Comparison of ENCODE assay signal across 27 cellular contexts in the genomic region with DNA sequence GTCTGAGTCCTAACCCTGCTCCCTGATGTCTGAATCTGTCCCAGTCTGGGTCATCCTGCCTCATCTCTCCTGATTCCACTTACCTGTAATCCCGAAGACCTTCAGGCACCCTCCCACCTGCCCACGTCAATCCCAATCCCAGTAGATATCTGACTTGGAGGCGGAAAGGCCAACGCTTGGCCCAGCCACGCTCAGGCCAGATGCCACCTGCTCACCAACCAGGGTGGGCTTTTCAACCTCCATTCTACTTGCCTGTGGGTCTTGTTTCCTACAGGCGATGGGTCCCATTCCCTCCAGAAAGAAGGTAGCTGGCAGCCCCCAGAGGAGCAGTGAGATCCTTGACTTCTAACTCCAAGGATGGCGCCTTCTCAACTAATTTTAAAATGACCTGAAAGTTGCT. TPM values are rescaled to one million over a fixed set of nuclear protein-coding genes. Genes with fewer than 3 reads are reported as not detected.
A peak's percentile ranks its signal among the peaks of the same experiment; 100 is the strongest.
DNase-seq lines count a peak whose midpoint lies in the region; ATAC-seq and TF ChIP-seq lines count a peak whose summit lies in the region.
"Had no signal": no experiment of that assay in that cellular context is flagged by ENCODE, and none has a peak within 500 bp of the region (broad histone marks: within the 10 kb centered on the region; RNA-seq: fewer than 3 reads in every experiment).

No MANE protein-coding gene starts in this region.

- peak overlapping the region in 4 of 7 donors; percentile 64 to 85 (median 74) for H3K27ac Mint-ChIP-seq in CD4-positive, alpha-beta memory T cell
- peak overlapping the region; percentile 84 for H3K27ac Mint-ChIP-seq in dendritic cell treated with granulocyte-macrophage colony-stimulating factor and Interleukin-4, amounts not matched to agents 40 ng/mL and 50 ng/mL, for 4 days
- no peak overlapping the region for H3K27ac Mint-ChIP-seq in activated CD8-positive, alpha-beta memory T cell treated with anti-CD3 and anti-CD28 coated beads, Interleukin-2, amount 10 ng/mL, durations not matched to agents 7 days and 5 days
- H3K27ac Mint-ChIP-seq in nephron progenitor cell = no peak overlapping the region
- H3K27ac Mint-ChIP-seq: GM23338, nephron, WTC11 had no signal

- H3K79me2 ChIP-seq in PC-9 (ENCODE audit: low read depth) = no peaks in the 10 kb centered on the region

- CTCF ChIA-PET in CD4-positive, alpha-beta memory T cell (lab: Charles Lee; ENCODE audit: partially characterized antibody) = interaction anchor here (1.8 kb wide), 1 partner anchor 65 kb away, joined by 6 read pairs; no protein-coding TSS in a partner anchor
- CTCF ChIA-PET in PC-9 (lab: Charles Lee) = no interaction called here
- CTCF ChIA-PET in activated CD8-positive, alpha-beta memory T cell treated with anti-CD3 and anti-CD28 coated beads, Interleukin-2, amount 10 ng/mL, durations not matched to agents 7 days and 5 days (lab: Charles Lee) = no interaction called here

- no peak for DNase-seq in CD4-positive, alpha-beta memory T cell
- DNase-seq in PC-9 (no peak), nephron progenitor cell (no peak)
- DNase-seq in activated CD8-positive, alpha-beta memory T cell treated with anti-CD3 and anti-CD28 coated beads, Interleukin-2, amount 10 ng/mL, durations not matched to agents 7 days and 5 days = no peak
- DNase-seq: C1 segment of cervical spinal cord; Calu3; dermis blood vessel endothelial cell; DMS79 treated with DMSO at 0.1 percent for 48 hours; foreskin fibroblast; GDM1; KBM-7; kidney; left ventricle myocardium superior; NCI-H1105; NCI-H2029; NCI-H510A treated with DMSO at 0.1 percent for 48 hours; RPMI8226; stimulated activated naive CD4-positive, alpha-beta T cell treated with Interleukin-2 at 50 U/mL for 16 hours; T-helper 1 cell had no signal

- no TSS peak for BruUV-seq in PC-9 (replicated peaks; lab: Mats Ljungman, UMichigan)

- H3F3A ChIP-seq in PC-9 (ENCODE audit: insufficient read depth, low read depth) = peaks cover 30% of the 10 kb centered on the region; the same call in 1 of the 2 replicates

- POLR2A ChIA-PET in CD4-positive, alpha-beta memory T cell (lab: Charles Lee; ENCODE audit: partially characterized antibody) = no interaction called here
- POLR2A ChIA-PET in PC-9 (lab: Charles Lee; ENCODE audit: unreplicated experiment) = no interaction called here

- H3K27me3 Mint-ChIP-seq in CD4-positive, alpha-beta memory T cell = no peaks in the 10 kb centered on the region
- no peaks in the 10 kb centered on the region for H3K27me3 Mint-ChIP-seq in dendritic cell treated with granulocyte-macrophage colony-stimulating factor and Interleukin-4, amounts not matched to agents 40 ng/mL and 50 ng/mL, for 4 days
- H3K27me3 Mint-ChIP-seq in activated CD8-positive, alpha-beta memory T cell treated with anti-CD3 and anti-CD28 coated beads, Interleukin-2, amount 10 ng/mL, durations not matched to agents 7 days and 5 days = no peaks in the 10 kb centered on the region
- peaks cover 7% of the 10 kb centered on the region for H3K27me3 Mint-ChIP-seq in nephron progenitor cell (ENCODE audit: low read depth, poor library complexity)

- peaks cover 0 to 2% (median 0%) of the 10 kb centered on the region in 8 donors for H3K9me3 Mint-ChIP-seq in CD4-positive, alpha-beta memory T cell
- no peaks in the 10 kb centered on the region for H3K9me3 Mint-ChIP-seq in dendritic cell treated with granulocyte-macrophage colony-stimulating factor and Interleukin-4, amounts not matched to agents 40 ng/mL and 50 ng/mL, for 4 days
- no peaks in the 10 kb centered on the region for H3K9me3 Mint-ChIP-seq in activated CD8-positive, alpha-beta memory T cell treated with anti-CD3 and anti-CD28 coated beads, Interleukin-2, amount 10 ng/mL, durations not matched to agents 7 days and 5 days (ENCODE audit: low read depth)
- H3K9me3 Mint-ChIP-seq in nephron progenitor cell = no peaks in the 10 kb centered on the region
- H3K9me3 Mint-ChIP-seq: GM23338, nephron had no signal

- no peak for ATAC-seq in GM19397 (IDR thresholded peaks at IDR 0.05; ENCODE audit: unreplicated experiment)
- ATAC-seq in activated CD8-positive, alpha-beta memory T cell treated with anti-CD3 and anti-CD28 coated beads, Interleukin-2, amount 10 ng/mL, durations not matched to agents 7 days and 5 days = no peak
- ATAC-seq in GM21390 (IDR thresholded peaks at IDR 0.05; ENCODE audit: unreplicated experiment) = no peak
- ATAC-seq: GM23338, left ventricle myocardium superior, WTC11 had no signal

- TF ChIP-seq CTCF in PC-9 (conservative IDR thresholded peaks at IDR 0.05) = no peak
- no peak for TF ChIP-seq CTCF in neutrophil (IDR thresholded peaks at IDR 0.05)
- no peak for TF ChIP-seq CTCF in nephron progenitor cell (IDR thresholded peaks at IDR 0.05)

- H3K4me1 ChIP-seq in CD4-positive, alpha-beta memory T cell (ENCODE audit: insufficient read depth, low read length) = peaks cover 20% of the 10 kb centered on the region
- H3K4me1 ChIP-seq in PC-9 (replicated peaks; ENCODE audit: insufficient read depth) (peaks cover 48% of the 10 kb centered on the region), neutrophil (ENCODE audit: control insufficient read depth in 1 of 2, insufficient read depth in 1 of 2, low read depth in 1 of 2, low read length in 1 of 2) (peaks cover 24 to 31% of the 10 kb centered on the region in 2 experiments)
- H3K4me1 ChIP-seq: esophagus muscularis mucosa had no signal

- no peak overlapping the region for H3K4me3 Mint-ChIP-seq in CD4-positive, alpha-beta memory T cell
- no peak overlapping the region for H3K4me3 Mint-ChIP-seq in dendritic cell treated with granulocyte-macrophage colony-stimulating factor and Interleukin-4, amounts not matched to agents 40 ng/mL and 50 ng/mL, for 4 days
- H3K4me3 Mint-ChIP-seq in activated CD8-positive, alpha-beta memory T cell treated with anti-CD3 and anti-CD28 coated beads, Interleukin-2, amount 10 ng/mL, durations not matched to agents 7 days and 5 days = no peak overlapping the region
- H3K4me3 Mint-ChIP-seq in nephron progenitor cell = no peak overlapping the region
- H3K4me3 Mint-ChIP-seq: GM23338, nephron, WTC11 had no signal

- H3K36me3 Mint-ChIP-seq in CD4-positive, alpha-beta memory T cell = peaks cover 39 to 71% of the 10 kb centered on the region in 2 donors
- peaks cover 87% of the 10 kb centered on the region for H3K36me3 Mint-ChIP-seq in dendritic cell treated with granulocyte-macrophage colony-stimulating factor and Interleukin-4, amounts not matched to agents 40 ng/mL and 50 ng/mL, for 4 days (ENCODE audit: low read depth)
- peaks cover 49% of the 10 kb centered on the region for H3K36me3 Mint-ChIP-seq in activated CD8-positive, alpha-beta memory T cell treated with anti-CD3 and anti-CD28 coated beads, Interleukin-2, amount 10 ng/mL, durations not matched to agents 7 days and 5 days
- H3K36me3 Mint-ChIP-seq in nephron progenitor cell (ENCODE audit: low read depth) = no peaks in the 10 kb centered on the region
- H3K36me3 Mint-ChIP-seq: WTC11 had no signal

- intact Hi-C loops in CD4-positive, alpha-beta memory T cell (cut with micrococcal nuclease) = no loop called here
- intact Hi-C loops in PC-9 (cut with micrococcal nuclease; ENCODE audit: unreplicated experiment) = loop anchor here (2.0 kb wide), 1 partner anchor 127 kb away; no protein-coding TSS in a partner anchor
- intact Hi-C loops in dendritic cell treated with granulocyte-macrophage colony-stimulating factor and Interleukin-4, amounts not matched to agents 40 ng/mL and 50 ng/mL, for 4 days (cut with micrococcal nuclease) = no loop called here

- H2AFZ ChIP-seq in PC-9 = no peak overlapping the region
- H2AFZ ChIP-seq: GM23338 had no signal

- no peaks in the 10 kb centered on the region for H4K20me1 ChIP-seq in PC-9 (ENCODE audit: insufficient read depth)

- H3K9me3 ChIP-seq in CD4-positive, alpha-beta memory T cell (ENCODE audit: control insufficient read depth in 1 of 2, low read length in 2 of 2) = no peaks in the 10 kb centered on the region
- H3K9me3 ChIP-seq in PC-9 (ENCODE audit: insufficient read depth, low read depth) (no peaks in the 10 kb centered on the region), neutrophil (no peaks in the 10 kb centered on the region)
- H3K9me3 ChIP-seq: esophagus muscularis mucosa had no signal

- H3K4me1 Mint-ChIP-seq in CD4-positive, alpha-beta memory T cell = peaks cover 30 to 53% (median 43%) of the 10 kb centered on the region in 4 donors
- peaks cover 55% of the 10 kb centered on the region for H3K4me1 Mint-ChIP-seq in dendritic cell treated with granulocyte-macrophage colony-stimulating factor and Interleukin-4, amounts not matched to agents 40 ng/mL and 50 ng/mL, for 4 days (ENCODE audit: low read depth)
- H3K4me1 Mint-ChIP-seq in activated CD8-positive, alpha-beta memory T cell treated with anti-CD3 and anti-CD28 coated beads, Interleukin-2, amount 10 ng/mL, durations not matched to agents 7 days and 5 days = peaks cover 36% of the 10 kb centered on the region
- H3K4me1 Mint-ChIP-seq in nephron progenitor cell = peaks cover 23% of the 10 kb centered on the region

- peak overlapping the region; percentile 12; the same call in 1 of the 2 replicates for H3K4me2 ChIP-seq in PC-9
- H3K4me2 ChIP-seq: GM23338 had no signal

- H3K4me3 ChIP-seq in CD4-positive, alpha-beta memory T cell (ENCODE audit: low read length in 2 of 2) = no peak overlapping the region
- H3K4me3 ChIP-seq in PC-9 = no peak overlapping the region
- no peak overlapping the region for H3K4me3 ChIP-seq in neutrophil (ENCODE audit: low read depth in 1 of 2, low read length in 1 of 2)
- H3K4me3 ChIP-seq: esophagus muscularis mucosa, GM23338 had no signal

- H3K9me2 ChIP-seq in PC-9 (ENCODE audit: insufficient read depth) = no peaks in the 10 kb centered on the region

- H3K36me3 ChIP-seq in CD4-positive, alpha-beta memory T cell (ENCODE audit: insufficient read depth, low read length) = peaks cover 39% of the 10 kb centered on the region
- no peaks in the 10 kb centered on the region for H3K36me3 ChIP-seq in PC-9 (ENCODE audit: low read depth)
- H3K36me3 ChIP-seq in neutrophil = peaks cover 64% of the 10 kb centered on the region

- H3K27me3 ChIP-seq in CD4-positive, alpha-beta memory T cell (ENCODE audit: insufficient read depth, low read length) = no peaks in the 10 kb centered on the region
- H3K27me3 ChIP-seq in PC-9 (ENCODE audit: insufficient read depth, low read depth) (no peaks in the 10 kb centered on the region), neutrophil (no peaks in the 10 kb centered on the region)

- no peak overlapping the region for H3K27ac ChIP-seq in CD4-positive, alpha-beta memory T cell (ENCODE audit: low read depth, low read length)
- H3K27ac ChIP-seq in PC-9 = no peak overlapping the region
- H3K27ac ChIP-seq in neutrophil = peak overlapping the region; percentile 82
- H3K27ac ChIP-seq: esophagus muscularis mucosa had no signal

RNA-seq across cellular contexts. Expression of a gene that starts 59.7 kb away (rescaled TPM):
- total RNA-seq in CD4-positive, alpha-beta memory T cell = 100 to 1,000 TPM; 117 to 127 TPM
- 100 to 1,000 TPM in 1 of 2 donors, 10 to 100 TPM in 1; 29.6 to 125 TPM for polyA plus RNA-seq in CD4-positive, alpha-beta memory T cell
- 0.55 and 0.74 TPM in 2 replicates for total RNA-seq in PC-9 (2021)
- total RNA-seq in activated CD8-positive, alpha-beta memory T cell treated with anti-CD3 and anti-CD28 coated beads, Interleukin-2, amount 10 ng/mL, durations not matched to agents 7 days and 5 days = 100 to 1,000 TPM; 140 to 152 TPM
- total RNA-seq: Calu3 had no signal

Comparison
In these comparisons a context has a peak if more than half of its experiments do, and no peak if none do; other contexts are left out.
1. H3K27ac Mint-ChIP-seq: peak in CD4-positive, alpha-beta memory T cell (4 of 7) and dendritic cell treated with granulocyte-macrophage colony-stimulating factor and Interleukin-4, amounts not matched to agents 40 ng/mL and 50 ng/mL, for 4 days (single experiment); none in activated CD8-positive, alpha-beta memory T cell treated with anti-CD3 and anti-CD28 coated beads, Interleukin-2, amount 10 ng/mL, durations not matched to agents 7 days and 5 days (single experiment) and nephron progenitor cell (single experiment).
2. RNA of a gene that starts 59.7 kb away (total RNA-seq): 140 to 152 TPM in activated CD8-positive, alpha-beta memory T cell treated with anti-CD3 and anti-CD28 coated beads, Interleukin-2, amount 10 ng/mL, durations not matched to agents 7 days and 5 days and 117 to 127 TPM in CD4-positive, alpha-beta memory T cell; 0.55 to 0.74 TPM in PC-9; every median in the first group is over 10 times any median in the second.